In genomic region chr13:102643656-102644055, GRCh38 we compare ENCODE assay signal across 21 cellular contexts. TPM values are rescaled to one million over a fixed set of nuclear protein-coding genes. Genes with fewer than 3 reads are reported as not detected.
"Had no signal": no experiment of that assay in that cellular context is flagged by ENCODE, and none has a peak within 500 bp of the region (broad histone marks: within the 10 kb centered on the region; RNA-seq: fewer than 3 reads in every experiment).

No MANE protein-coding gene starts in this region.

- ATAC-seq: left lung; stimulated activated naive CD8-positive, alpha-beta T cell treated with anti-CD3 and anti-CD28 coated beads, Interleukin-15, amount 100 ng/mL, for 72 hours; T-helper 17 cell had no signal

- H3K4me3 ChIP-seq: heart left ventricle, left lung, testis had no signal

- H3K27me3 ChIP-seq: heart left ventricle, left lung, testis had no signal

- H3K27ac ChIP-seq: left lung, testis had no signal

- H3K4me1 ChIP-seq: left lung, testis had no signal

- FAIRE-seq: frontal cortex had no signal

- H3K9me3 Mint-ChIP-seq: nephron; stimulated activated naive CD8-positive, alpha-beta T cell treated with anti-CD3 and anti-CD28 coated beads, Interleukin-15, amount 100 ng/mL, for 72 hours had no signal

- H3K9me3 ChIP-seq: heart left ventricle, left lung, testis had no signal

- H3K4me3 Mint-ChIP-seq: nephron; stimulated activated naive CD8-positive, alpha-beta T cell treated with anti-CD3 and anti-CD28 coated beads, Interleukin-15, amount 100 ng/mL, for 72 hours; T-helper 17 cell had no signal

- DNase-seq: activated CD4-positive, CD25-positive, alpha-beta regulatory T cell treated with anti-CD3 and anti-CD28 coated beads, Interleukin-2, amount 50 U/mL, for 72 hours; activated T-cell treated with anti-CD3 and anti-CD28 coated beads for 4 hours; anterior cingulate cortex; caudate nucleus; cortex of kidney; effector CD8-positive, alpha-beta T cell; heart left ventricle; islet precursor cell; left lung; mesenchymal stem cell; Right ventricle myocardium superior; stimulated activated CD4-positive, alpha-beta T cell treated with anti-CD3 and anti-CD28 coated beads, Interleukin-2, amount 100 ng/mL, for 48 hours; stimulated activated CD8-positive, alpha-beta memory T cell treated with anti-CD3 and anti-CD28 coated beads, Interleukin-4, amount 100 ng/mL, for 48 hours; stimulated activated naive CD8-positive, alpha-beta T cell treated with anti-CD3 and anti-CD28 coated beads, Interleukin-15, amount 100 ng/mL, for 72 hours; T-helper 17 cell; testis had no signal

- H3K4me1 Mint-ChIP-seq: nephron had no signal

- H3K27me3 Mint-ChIP-seq: stimulated activated naive CD8-positive, alpha-beta T cell treated with anti-CD3 and anti-CD28 coated beads, Interleukin-15, amount 100 ng/mL, for 72 hours; T-helper 17 cell had no signal

RNA-seq across cellular contexts. Expression of gene METTL21C, which starts 51.2 kb away (rescaled TPM):
- total RNA-seq: activated CD8-positive, alpha-beta memory T cell treated with anti-CD3 and anti-CD28 coated beads for 36 hours; heart left ventricle; left lung; osteocyte; Right ventricle myocardium superior; T-helper 17 cell had no signal
- polyA plus RNA-seq: heart left ventricle, urinary bladder had no signal
